ENCODE assay signal across 10 cellular contexts in genomic region chr1:20981903-20982695, GRCh38.
DNase-seq lines count a peak whose midpoint lies in the region; ATAC-seq and TF ChIP-seq lines count a peak whose summit lies in the region.
"Had no signal": no experiment of that assay in that cellular context is flagged by ENCODE, and none has a peak within 500 bp of the region (broad histone marks: within the 10 kb centered on the region; RNA-seq: fewer than 3 reads in every experiment).

No MANE protein-coding gene starts in this region.

- no peaks in the 10 kb centered on the region for H3K36me3 ChIP-seq in prostate gland

- peaks cover 9% of the 10 kb centered on the region for H3K4me1 ChIP-seq in foreskin keratinocyte
- no peaks in the 10 kb centered on the region for H3K4me1 ChIP-seq in prostate gland (replicated peaks)
- H3K4me1 ChIP-seq: Caco-2 had no signal

- H3K27ac ChIP-seq in foreskin keratinocyte (no peak overlapping the region), prostate gland (no peak overlapping the region)
- H3K27ac ChIP-seq: parathyroid adenoma had no signal

- H3K27me3 ChIP-seq in foreskin keratinocyte (no peaks in the 10 kb centered on the region), prostate gland (replicated peaks; ENCODE audit: insufficient read depth) (no peaks in the 10 kb centered on the region)

- H3K9me3 ChIP-seq in prostate gland, result no peaks in the 10 kb centered on the region
- H3K9me3 ChIP-seq: Caco-2 had no signal

- no peak overlapping the region for H3K4me3 ChIP-seq in prostate gland

- intact Hi-C loops in prostate gland (cut with DNase I), result loop anchor here (5.0 to 10.0 kb wide), 2 partner anchors 215 to 287 kb away; no protein-coding TSS in a partner anchor

- peak; percentile 75 for ATAC-seq in SK-N-SH treated with all-trans-retinoic acid at 6 μM for 48 hours
- ATAC-seq in foreskin keratinocyte, result no peak
- ATAC-seq in GM19467 (IDR thresholded peaks at IDR 0.05; ENCODE audit: unreplicated experiment), result no peak

- peak; percentile 53 for TF ChIP-seq CTCF in foreskin keratinocyte (conservative IDR thresholded peaks at IDR 0.05)
- peak in 2 of 4 experiments; percentile 38 to 45 for TF ChIP-seq CTCF in prostate gland (IDR thresholded peaks at IDR 0.05)

- DNase-seq in NCI-H446 (lab: John Stamatoyannopoulos, UW), result peak; percentile 28 to 39
- no peak for DNase-seq in NCI-H446 treated with DMSO at 0.1 percent for 48 hours (lab: John Stamatoyannopoulos, UW)
- peak; percentile 10 to 31 for DNase-seq in foreskin keratinocyte
- DNase-seq in superior temporal gyrus (ENCODE audit: extremely low spot score), result peak; percentile 69
- DNase-seq in GDM1 (lab: John Stamatoyannopoulos, UW), result no peak
- no peak for DNase-seq in prostate gland (ENCODE audit: low spot score)

- TF ChIP-seq POLR2A in prostate gland (IDR thresholded peaks at IDR 0.05), result no peak

TF ChIP-seq in SK-N-SH treated with all-trans-retinoic acid at 6 μM for 48 hours, 23 proteins besides CTCF, POLR2A, EP300 and RAD21:
- TF ChIP-seq ZNF565 (CRISPR knock-in tag; conservative IDR thresholded peaks at IDR 0.05; ENCODE audit: low read depth) (no peak), TSHZ2 (CRISPR knock-in tag; IDR thresholded peaks at IDR 0.05) (no peak), CSDC2 (CRISPR knock-in tag; IDR thresholded peaks at IDR 0.05) (no peak), ARNTL (CRISPR knock-in tag; IDR thresholded peaks at IDR 0.05; ENCODE audit: borderline replicate concordance, low read depth) (no peak), TOX (CRISPR knock-in tag; IDR thresholded peaks at IDR 0.05; ENCODE audit: borderline replicate concordance) (no peak), PATZ1 (CRISPR knock-in tag; IDR thresholded peaks at IDR 0.05; ENCODE audit: borderline replicate concordance) (no peak), POU6F1 (CRISPR knock-in tag; IDR thresholded peaks at IDR 0.05; ENCODE audit: borderline replicate concordance, low read depth) (no peak)
TF ChIP-seq in SK-N-SH treated with all-trans-retinoic acid at 6 μM for 48 hours: peak in this region for 0.

Comparison
In these comparisons a context has a peak if more than half of its experiments do, and no peak if none do; other contexts are left out.
1. DNase-seq: peak in NCI-H446 (2 of 2), foreskin keratinocyte (2 of 2) and superior temporal gyrus (single experiment); none in NCI-H446 treated with DMSO at 0.1 percent for 48 hours (single experiment), GDM1 (single experiment) and prostate gland (single experiment).